In the genomic region with DNA sequence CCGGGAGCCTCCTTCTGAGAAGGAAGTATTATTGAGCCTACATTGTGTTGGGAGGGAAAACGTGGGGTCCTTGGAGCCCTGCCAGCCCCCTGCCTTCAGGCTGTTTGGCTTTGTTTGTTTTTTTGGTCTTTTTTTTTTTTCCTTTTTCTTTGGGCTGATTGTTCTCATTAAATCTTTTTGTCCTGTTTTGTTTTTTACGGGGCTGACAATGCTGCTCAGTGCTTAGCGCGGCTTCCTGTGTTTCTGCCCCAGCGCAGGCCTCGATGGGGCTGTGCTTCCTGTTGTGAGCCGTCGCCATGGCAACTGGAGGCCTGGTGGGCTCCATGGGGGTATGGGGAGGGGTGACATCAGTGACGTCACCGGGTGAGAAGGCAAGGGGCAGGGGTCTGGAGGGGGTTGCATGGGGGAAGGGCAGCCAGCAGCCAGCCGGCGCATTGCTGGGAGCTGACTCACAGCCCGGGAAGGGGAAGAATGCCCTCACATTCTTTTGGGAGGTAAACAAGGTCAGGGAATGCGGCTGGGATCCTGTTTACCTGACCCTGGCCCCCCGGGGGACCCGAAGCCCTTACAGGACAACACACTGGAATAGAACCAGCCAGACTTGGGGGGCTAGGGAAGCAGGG, we compare ENCODE assay signal across 8 cellular contexts. TPM values are rescaled to one million over a fixed set of nuclear protein-coding genes. Genes with fewer than 3 reads are reported as not detected.
DNase-seq lines count a peak whose midpoint lies in the region; ATAC-seq and TF ChIP-seq lines count a peak whose summit lies in the region.

No MANE protein-coding gene starts in this region.

- H3K4me3 ChIP-seq in lower lobe of right lung, result no peak overlapping the region

- DNase-seq in AG08396 (ENCODE audit: low spot score), result peak; percentile 87
- peak; percentile 68 for DNase-seq in HuH-7 (ENCODE audit: low spot score)
- peak; percentile 73 for DNase-seq in activated CD4-positive, alpha-beta memory T cell treated with anti-CD3 and anti-CD28 coated beads for 36 hours
- DNase-seq in dermis microvascular lymphatic vessel endothelial cell (ENCODE audit: low read depth in 2 of 2), result peak; percentile 99 to 100
- peak; percentile 81 for DNase-seq in lower lobe of right lung
- DNase-seq in stimulated activated CD8-positive, alpha-beta memory T cell treated with anti-CD3 and anti-CD28 coated beads, Interleukin-12 subunit alpha, Interleukin-12 subunit beta, amount 100 ng/mL, for 1 hour (ENCODE audit: low read depth), result peak; percentile 56
- no peak for DNase-seq in NCI-H2107 treated with DMSO at 0.1 percent for 48 hours (lab: John Stamatoyannopoulos, UW; ENCODE audit: unreplicated experiment)

- no peaks in the 10 kb centered on the region for H3K27me3 ChIP-seq in lower lobe of right lung (ENCODE audit: low read depth)

- no peaks in the 10 kb centered on the region for H3K36me3 ChIP-seq in lower lobe of right lung

- CTCF ChIA-PET in activated CD4-positive, alpha-beta memory T cell treated with anti-CD3 and anti-CD28 coated beads for 36 hours (lab: Charles Lee), result interaction anchor here (1.0 to 4.3 kb wide), 3 partner anchors 136 to 225 kb away, joined by 3 to 31 read pairs (median 3); a partner anchor contains a TSS

- no peaks in the 10 kb centered on the region for H3K9me3 Mint-ChIP-seq in activated CD4-positive, alpha-beta memory T cell treated with anti-CD3 and anti-CD28 coated beads for 36 hours

- H3K27me3 Mint-ChIP-seq in activated CD4-positive, alpha-beta memory T cell treated with anti-CD3 and anti-CD28 coated beads for 36 hours, result peaks cover 1% of the 10 kb centered on the region

- H3K4me1 Mint-ChIP-seq in activated CD4-positive, alpha-beta memory T cell treated with anti-CD3 and anti-CD28 coated beads for 36 hours (ENCODE audit: low read depth), result peaks cover 56% of the 10 kb centered on the region

- H3K36me3 Mint-ChIP-seq in activated CD4-positive, alpha-beta memory T cell treated with anti-CD3 and anti-CD28 coated beads for 36 hours, result no peaks in the 10 kb centered on the region

- POLR2A ChIA-PET in activated CD4-positive, alpha-beta memory T cell treated with anti-CD3 and anti-CD28 coated beads for 36 hours (lab: Charles Lee), result interaction anchor here (2.0 to 2.3 kb wide), 2 partner anchors 136 to 144 kb away, joined by 7 to 14 read pairs; a partner anchor contains a TSS

- no peak for TF ChIP-seq CTCF in lower lobe of right lung (IDR thresholded peaks at IDR 0.05)

- H3K4me3 Mint-ChIP-seq in activated CD4-positive, alpha-beta memory T cell treated with anti-CD3 and anti-CD28 coated beads for 36 hours, result peak overlapping the region; percentile 10

- peaks cover 80% of the 10 kb centered on the region for H3K4me1 ChIP-seq in lower lobe of right lung

- intact Hi-C loops in activated CD4-positive, alpha-beta memory T cell treated with anti-CD3 and anti-CD28 coated beads for 36 hours (cut with micrococcal nuclease), result loop anchor here (1.0 to 5.0 kb wide), 3 partner anchors 33 to 358 kb away; a partner anchor contains a TSS
- intact Hi-C loops in lower lobe of right lung (cut with DNase I), result loop anchor here (10.0 kb wide), 1 partner anchor 140 kb away; a partner anchor contains a TSS

- H3K27ac ChIP-seq in lower lobe of right lung, result peak overlapping the region; percentile 86

- H3K9me3 ChIP-seq in lower lobe of right lung, result no peaks in the 10 kb centered on the region

- peak overlapping the region; percentile 35 for H3K27ac Mint-ChIP-seq in activated CD4-positive, alpha-beta memory T cell treated with anti-CD3 and anti-CD28 coated beads for 36 hours

- ATAC-seq in lower lobe of right lung (peak; percentile 40 to 63), GM18517 (IDR thresholded peaks at IDR 0.05; ENCODE audit: unreplicated experiment) (no peak)

RNA-seq across cellular contexts. Expression of a gene that starts 22.1 kb away (rescaled TPM):
- 10 to 100 TPM; 35.7 to 37.7 TPM for total RNA-seq in activated CD4-positive, alpha-beta memory T cell treated with anti-CD3 and anti-CD28 coated beads for 36 hours
- total RNA-seq in dermis microvascular lymphatic vessel endothelial cell (3.0 and 4.4 TPM in 2 replicates), lower lobe of right lung (51.1 TPM)
